In genomic region chrX:20116087-20116574, GRCh38 we compare ENCODE assay signal across 8 cellular contexts. TPM values are rescaled to one million over a fixed set of nuclear protein-coding genes. Genes with fewer than 3 reads are reported as not detected.
DNase-seq lines count a peak whose midpoint lies in the region; ATAC-seq, FAIRE-seq and TF ChIP-seq lines count a peak whose summit lies in the region.

No MANE protein-coding gene starts in this region.

- H3K9me3 ChIP-seq in iPS-18c (ENCODE audit: control insufficient read depth, insufficient read depth, low read length): peaks cover 9% of the 10 kb centered on the region

- CTCF ChIA-PET in WTC11 (lab: Charles Lee): no interaction called here

- H3K4me3 ChIP-seq in iPS-18c (ENCODE audit: insufficient read depth, low read depth, low read length): peak overlapping the region; percentile 38

- no peak overlapping the region for H3K27ac Mint-ChIP-seq in WTC11
- no peak overlapping the region for H3K27ac Mint-ChIP-seq in stimulated activated effector memory CD8-positive, alpha-beta T cell treated with anti-CD3 and anti-CD28 coated beads, Interleukin-12 subunit alpha, Interleukin-12 subunit beta, amount 100 ng/mL, for 72 hours

- peak; percentile 62 for ATAC-seq in WTC11
- no peak for ATAC-seq in stimulated activated effector memory CD8-positive, alpha-beta T cell treated with anti-CD3 and anti-CD28 coated beads, Interleukin-12 subunit alpha, Interleukin-12 subunit beta, amount 100 ng/mL, for 72 hours

- peaks cover 4% of the 10 kb centered on the region for H3K4me1 Mint-ChIP-seq in WTC11
- H3K4me1 Mint-ChIP-seq in stimulated activated effector memory CD8-positive, alpha-beta T cell treated with anti-CD3 and anti-CD28 coated beads, Interleukin-12 subunit alpha, Interleukin-12 subunit beta, amount 100 ng/mL, for 72 hours: no peaks in the 10 kb centered on the region

- peaks cover 49% of the 10 kb centered on the region for H3K27me3 Mint-ChIP-seq in WTC11 (ENCODE audit: low read depth)

- DNase-seq in NCI-H748 (lab: John Stamatoyannopoulos, UW; ENCODE audit: unreplicated experiment) (peak; percentile 55), NCI-H748 treated with DMSO at 0.1 percent for 48 hours (lab: John Stamatoyannopoulos, UW) (no peak), WTC11 (ENCODE audit: low spot score) (peak; percentile 24), RKO (ENCODE audit: low spot score) (no peak), GM20000 (ENCODE audit: low spot score) (no peak), H54 (ENCODE audit: insufficient read length, low spot score) (no peak)
- DNase-seq in stimulated activated effector memory CD8-positive, alpha-beta T cell treated with anti-CD3 and anti-CD28 coated beads, Interleukin-12 subunit alpha, Interleukin-12 subunit beta, amount 100 ng/mL, for 72 hours (ENCODE audit: low spot score in 2 of 2): no peak

- no peaks in the 10 kb centered on the region for H3K36me3 Mint-ChIP-seq in WTC11
- no peaks in the 10 kb centered on the region for H3K36me3 Mint-ChIP-seq in stimulated activated effector memory CD8-positive, alpha-beta T cell treated with anti-CD3 and anti-CD28 coated beads, Interleukin-12 subunit alpha, Interleukin-12 subunit beta, amount 100 ng/mL, for 72 hours

- TF ChIP-seq POLR2A in H54 (IDR thresholded peaks at IDR 0.05; ENCODE audit: low read depth, low read length): no peak

- TF ChIP-seq CTCF in WTC11 (IDR thresholded peaks at IDR 0.05): no peak
- TF ChIP-seq CTCF in GM20000 (IDR thresholded peaks at IDR 0.05; ENCODE audit: extremely low read depth, missing control alignments): no peak

- peak overlapping the region; percentile 60 for H3K4me3 Mint-ChIP-seq in WTC11
- peak overlapping the region; percentile 18 for H3K4me3 Mint-ChIP-seq in stimulated activated effector memory CD8-positive, alpha-beta T cell treated with anti-CD3 and anti-CD28 coated beads, Interleukin-12 subunit alpha, Interleukin-12 subunit beta, amount 100 ng/mL, for 72 hours

- POLR2A ChIA-PET in WTC11 (lab: Charles Lee): no interaction called here

- H3K9me3 Mint-ChIP-seq in WTC11: no peaks in the 10 kb centered on the region
- H3K9me3 Mint-ChIP-seq in stimulated activated effector memory CD8-positive, alpha-beta T cell treated with anti-CD3 and anti-CD28 coated beads, Interleukin-12 subunit alpha, Interleukin-12 subunit beta, amount 100 ng/mL, for 72 hours: no peaks in the 10 kb centered on the region

- no peak for FAIRE-seq in H54 (lab: Jason Lieb, UNC)

TF ChIP-seq in WTC11, 78 proteins besides CTCF, POLR2A, EP300 and RAD21:
- TF ChIP-seq FOXP4 (CRISPR knock-in tag; IDR thresholded peaks at IDR 0.05): peak; percentile 24; the same call in 1 of the 2 replicates
- no peak for TF ChIP-seq ZNF232 (CRISPR knock-in tag; IDR thresholded peaks at IDR 0.05)
- 0 out of 2 replicates have a peak, but pooled peaks have one; percentile 21 for TF ChIP-seq TEAD1 (CRISPR knock-in tag; IDR thresholded peaks at IDR 0.05)
- peak; percentile 89 for TF ChIP-seq MAX (CRISPR knock-in tag; IDR thresholded peaks at IDR 0.05)
- no peak for TF ChIP-seq GRHL2 (CRISPR knock-in tag; IDR thresholded peaks at IDR 0.05; ENCODE audit: insufficient replicate concordance, severe bottlenecking)
- 0 out of 2 replicates have a peak, but pooled peaks have one; percentile 15 for TF ChIP-seq GABPB1 (CRISPR knock-in tag; IDR thresholded peaks at IDR 0.05)
- peak; percentile 40; the same call in 1 of the 2 replicates for TF ChIP-seq FOXP1 (CRISPR knock-in tag; IDR thresholded peaks at IDR 0.05; ENCODE audit: borderline replicate concordance)

RNA-seq across cellular contexts. Expression of gene MAP7D2, which starts 0.6 kb away (rescaled TPM):
- total RNA-seq in WTC11 (2021): 0.57 to 0.80 TPM (median 0.73 TPM) in 3 replicates

RNA-seq across cellular contexts. Expression of gene EIF1AX, which starts 25.5 kb away (rescaled TPM):
- 128 to 159 TPM (median 131 TPM) in 3 replicates for total RNA-seq in WTC11 (2021)

Comparison
In these comparisons a context has a peak if more than half of its experiments do, and no peak if none do; other contexts are left out.
1. DNase-seq: peak in NCI-H748 (single experiment) and WTC11 (single experiment); none in NCI-H748 treated with DMSO at 0.1 percent for 48 hours (single experiment), stimulated activated effector memory CD8-positive, alpha-beta T cell treated with anti-CD3 and anti-CD28 coated beads, Interleukin-12 subunit alpha, Interleukin-12 subunit beta, amount 100 ng/mL, for 72 hours (0 of 2), RKO (single experiment), GM20000 (single experiment) and H54 (single experiment).